Comparison of ENCODE assay signal across 18 cellular contexts in the genomic region with DNA sequence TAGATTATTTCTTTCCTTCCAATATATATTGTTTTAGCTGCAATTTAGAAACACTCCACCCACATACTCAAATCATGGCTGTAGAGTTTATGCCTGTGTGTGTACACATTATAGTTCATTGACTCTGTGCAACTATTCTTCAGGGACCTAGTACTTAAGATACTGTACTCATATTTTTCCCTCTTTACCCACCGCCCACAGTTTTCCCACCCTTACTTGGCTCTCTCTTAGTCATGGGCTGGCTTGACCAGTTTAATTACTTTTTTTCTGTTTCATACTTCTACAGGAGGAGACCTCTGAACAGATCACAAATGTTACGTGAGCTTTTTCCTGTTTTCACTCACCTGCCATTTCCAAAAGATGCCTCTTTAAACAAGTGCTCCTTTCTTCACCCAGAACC. TPM values are rescaled to one million over a fixed set of nuclear protein-coding genes. Genes with fewer than 3 reads are reported as not detected.
DNase-seq lines count a peak whose midpoint lies in the region; ATAC-seq and TF ChIP-seq lines count a peak whose summit lies in the region.
"Had no signal": no experiment of that assay in that cellular context is flagged by ENCODE, and none has a peak within 500 bp of the region (broad histone marks: within the 10 kb centered on the region; RNA-seq: fewer than 3 reads in every experiment).

No MANE protein-coding gene starts in this region.

- H3K4me1 ChIP-seq in heart right ventricle, result peaks cover 8 to 56% (median 29%) of the 10 kb centered on the region in 9 donors
- peaks cover 7 to 13% of the 10 kb centered on the region in 2 donors for H3K4me1 ChIP-seq in uterus

- H3K27me3 ChIP-seq in heart right ventricle, result no peaks in the 10 kb centered on the region
- no peaks in the 10 kb centered on the region for H3K27me3 ChIP-seq in uterus
- H3K27me3 ChIP-seq: esophagus squamous epithelium had no signal

- peaks cover 0 to 100% (median 29%) of the 10 kb centered on the region in 9 donors for H3K36me3 ChIP-seq in heart right ventricle
- H3K36me3 ChIP-seq in uterus, result no peaks in the 10 kb centered on the region

- H3K4me1 Mint-ChIP-seq in activated T-helper 17 cell treated with anti-CD3 and anti-CD28 coated beads, Interleukin-2, amount 50 U/mL, for 72 hours, result peaks cover 42% of the 10 kb centered on the region
- peaks cover 4% of the 10 kb centered on the region for H3K4me1 Mint-ChIP-seq in mesothelial cell of epicardium

- H3K27ac Mint-ChIP-seq in activated T-helper 17 cell treated with anti-CD3 and anti-CD28 coated beads, Interleukin-2, amount 50 U/mL, for 72 hours, result no peak overlapping the region
- H3K27ac Mint-ChIP-seq in mesothelial cell of epicardium, result peak overlapping the region; percentile 67

- peaks cover 81% of the 10 kb centered on the region for H3K36me3 Mint-ChIP-seq in activated T-helper 17 cell treated with anti-CD3 and anti-CD28 coated beads, Interleukin-2, amount 50 U/mL, for 72 hours (ENCODE audit: low read depth)
- peaks cover 17% of the 10 kb centered on the region for H3K36me3 Mint-ChIP-seq in mesothelial cell of epicardium

- H3K4me3 ChIP-seq in heart right ventricle (no peak overlapping the region), uterus (no peak overlapping the region)
- H3K4me3 ChIP-seq: esophagus squamous epithelium had no signal

- H3K9me3 ChIP-seq in heart right ventricle, result no peaks in the 10 kb centered on the region
- no peaks in the 10 kb centered on the region for H3K9me3 ChIP-seq in uterus
- H3K9me3 ChIP-seq: esophagus squamous epithelium had no signal

- no peaks in the 10 kb centered on the region for H3K9me3 Mint-ChIP-seq in activated T-helper 17 cell treated with anti-CD3 and anti-CD28 coated beads, Interleukin-2, amount 50 U/mL, for 72 hours
- H3K9me3 Mint-ChIP-seq in mesothelial cell of epicardium, result no peaks in the 10 kb centered on the region

- DNase-seq in heart right ventricle, result no peak
- DNase-seq in Right ventricle myocardium inferior (ENCODE audit: missing footprints), result no peak
- DNase-seq in mesothelial cell of epicardium (ENCODE audit: low spot score in 2 of 2, unreplicated experiment in 2 of 2), result no peak
- no peak for DNase-seq in uterus
- DNase-seq in pons (ENCODE audit: low spot score), result no peak
- no peak for DNase-seq in activated effector memory CD4-positive, alpha-beta T cell treated with Interleukin-2 at 50 U/mL for 16 hours
- DNase-seq: activated CD8-positive, alpha-beta memory T cell treated with anti-CD3 and anti-CD28 coated beads, Interleukin-2, amount 10 ng/mL, durations not matched to agents 7 days and 5 days; esophagus squamous epithelium; head of caudate nucleus; NCI-H1694; NCI-H226; occipital lobe; RPMI8226; small intestine had no signal

- TF ChIP-seq CTCF in heart right ventricle (IDR thresholded peaks at IDR 0.05), result no peak
- TF ChIP-seq CTCF in mesothelial cell of epicardium (IDR thresholded peaks at IDR 0.05; ENCODE audit: unreplicated experiment), result no peak
- TF ChIP-seq CTCF in uterus (IDR thresholded peaks at IDR 0.05), result no peak

- H3K27me3 Mint-ChIP-seq in activated T-helper 17 cell treated with anti-CD3 and anti-CD28 coated beads, Interleukin-2, amount 50 U/mL, for 72 hours, result no peaks in the 10 kb centered on the region
- H3K27me3 Mint-ChIP-seq in mesothelial cell of epicardium (ENCODE audit: low read depth), result no peaks in the 10 kb centered on the region
- H3K27me3 Mint-ChIP-seq: activated CD8-positive, alpha-beta memory T cell treated with anti-CD3 and anti-CD28 coated beads, Interleukin-2, amount 10 ng/mL, durations not matched to agents 7 days and 5 days had no signal

- intact Hi-C loops in heart right ventricle (cut with DNase I), result loop anchor here in 1 of 10 donors (5.0 kb wide), 1 partner anchor 61 kb away; no protein-coding TSS in a partner anchor
- intact Hi-C loops in Right ventricle myocardium inferior (cut with DNase I), result loop anchor here (5.0 kb wide), 1 partner anchor 46 kb away; no protein-coding TSS in a partner anchor
- intact Hi-C loops in uterus (cut with DNase I; ENCODE audit: low total_unique reads), result no loop called here

- 83 to 90% methylated on average over 2 of the region's 2 CpGs for WGBS in heart right ventricle, 2 donors

- ATAC-seq in heart right ventricle (peak in 1 of 8 donors; percentile 33), Right ventricle myocardium inferior (no peak), HG03039 (IDR thresholded peaks at IDR 0.05; ENCODE audit: unreplicated experiment) (no peak)
- no peak for ATAC-seq in activated T-helper 17 cell treated with anti-CD3 and anti-CD28 coated beads, Interleukin-2, amount 50 U/mL, for 72 hours (replicated peaks)
- ATAC-seq: activated CD8-positive, alpha-beta memory T cell treated with anti-CD3 and anti-CD28 coated beads, Interleukin-2, amount 10 ng/mL, durations not matched to agents 7 days and 5 days had no signal

- no peak for TF ChIP-seq POLR2A in uterus (IDR thresholded peaks at IDR 0.05)

- H3K4me3 Mint-ChIP-seq in activated T-helper 17 cell treated with anti-CD3 and anti-CD28 coated beads, Interleukin-2, amount 50 U/mL, for 72 hours, result peak overlapping the region; percentile 12
- no peak overlapping the region for H3K4me3 Mint-ChIP-seq in mesothelial cell of epicardium
- H3K4me3 Mint-ChIP-seq: activated CD8-positive, alpha-beta memory T cell treated with anti-CD3 and anti-CD28 coated beads, Interleukin-2, amount 10 ng/mL, durations not matched to agents 7 days and 5 days had no signal

- H3K27ac ChIP-seq in heart right ventricle, result peak overlapping the region in 6 of 10 donors; percentile 51 to 91 (median 78)
- H3K27ac ChIP-seq in uterus, result peak overlapping the region; percentile 91 to 95

RNA-seq across cellular contexts. Expression of a gene that starts 30.4 kb away (rescaled TPM):
- total RNA-seq in heart right ventricle (100 to 1,000 TPM in 1 of 10 donors, 10 to 100 TPM in 9; 64.6 to 104 (median 74.7) TPM), Right ventricle myocardium inferior (79.4 TPM), mesothelial cell of epicardium (39.1 to 42.0 TPM (median 39.7 TPM) in 3 replicates), uterus (10 to 100 TPM; 21.3 to 67.9 (median 42.6) TPM)
- 10 to 100 TPM; 22.5 to 23.1 TPM for polyA plus RNA-seq in heart right ventricle
- 10 to 100 TPM; 39.3 to 47.0 TPM for total RNA-seq in activated T-helper 17 cell treated with anti-CD3 and anti-CD28 coated beads, Interleukin-2, amount 50 U/mL, for 72 hours

RNA-seq across cellular contexts. Expression of a gene that starts 38.4 kb away (rescaled TPM):
- total RNA-seq in heart right ventricle, result 10 to 100 TPM in 9 of 10 donors, 1 to 10 TPM in 1; 4.4 to 38.9 (median 18.7) TPM
- polyA plus RNA-seq in heart right ventricle, result 10 to 100 TPM in 1 of 2 donors, 1 to 10 TPM in 1; 6.3 to 38.6 TPM
- 15.1 TPM for total RNA-seq in Right ventricle myocardium inferior
- 1 to 10 TPM; 1.8 to 2.1 TPM for total RNA-seq in activated T-helper 17 cell treated with anti-CD3 and anti-CD28 coated beads, Interleukin-2, amount 50 U/mL, for 72 hours
- not detected in 3 replicates for total RNA-seq in mesothelial cell of epicardium
- total RNA-seq in uterus, result 10 to 100 TPM in 1 of 4 donors, 1 to 10 TPM in 3; 1.2 to 32.4 (median 6.7) TPM
- total RNA-seq: H4 had no signal
- polyA plus RNA-seq: keratinocyte had no signal

RNA-seq across cellular contexts. Expression of a gene that starts 41.6 kb away (rescaled TPM):
- 100 to 1,000 TPM in 2 of 10 donors, 10 to 100 TPM in 8; 34.5 to 106 (median 49.2) TPM for total RNA-seq in heart right ventricle
- polyA plus RNA-seq in heart right ventricle, result 10 to 100 TPM; 21.1 to 50.3 TPM
- total RNA-seq in Right ventricle myocardium inferior, result 70.1 TPM
- 10 to 100 TPM; 23.6 to 60.3 TPM for total RNA-seq in activated T-helper 17 cell treated with anti-CD3 and anti-CD28 coated beads, Interleukin-2, amount 50 U/mL, for 72 hours
- total RNA-seq in mesothelial cell of epicardium, result 32.7 to 34.3 TPM (median 34.2 TPM) in 3 replicates
- 10 to 100 TPM; 22.8 to 36.0 (median 27.5) TPM for total RNA-seq in uterus
